In the genomic region with DNA sequence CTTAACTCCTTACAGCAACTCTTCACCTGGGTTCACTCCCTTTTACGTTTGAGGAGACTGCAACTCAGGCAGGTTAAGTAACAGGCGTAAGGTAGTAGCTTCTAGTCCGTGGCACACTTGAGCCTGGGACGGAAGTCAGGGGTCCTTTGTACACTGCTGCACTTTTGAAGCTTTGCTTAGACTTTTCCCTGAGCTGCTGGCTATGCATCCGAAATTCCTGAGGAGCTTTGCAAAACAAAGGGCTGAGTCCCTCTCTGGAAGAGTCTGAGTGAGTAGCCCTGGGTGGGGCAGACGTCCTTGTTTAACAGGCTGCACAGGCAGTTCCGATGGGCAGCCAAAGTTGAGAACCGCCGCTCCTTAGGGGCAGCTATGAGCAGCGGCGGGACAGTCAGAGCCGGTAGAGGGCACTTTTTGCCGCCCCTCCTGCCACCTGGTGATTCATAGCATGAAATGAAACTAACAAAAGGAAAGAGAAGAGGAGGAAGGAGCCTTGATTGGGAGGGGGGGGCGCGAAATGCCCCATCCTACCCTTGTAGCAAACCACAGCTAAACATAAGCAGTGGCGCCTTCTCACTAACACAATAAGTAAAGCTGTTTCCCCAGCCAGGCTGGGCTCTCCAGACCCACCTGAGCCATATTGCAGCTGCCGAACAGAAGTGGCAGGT, we compare ENCODE assay signal across 9 cellular contexts. TPM values are rescaled to one million over a fixed set of nuclear protein-coding genes. Genes with fewer than 3 reads are reported as not detected.
DNase-seq lines count a peak whose midpoint lies in the region; ATAC-seq and TF ChIP-seq lines count a peak whose summit lies in the region.
"Had no signal": no experiment of that assay in that cellular context is flagged by ENCODE, and none has a peak within 500 bp of the region (broad histone marks: within the 10 kb centered on the region; RNA-seq: fewer than 3 reads in every experiment).

No MANE protein-coding gene starts in this region.

- H3K9ac ChIP-seq in Karpas-422 (ENCODE audit: low read length): peak overlapping the region; percentile 79
- H3K9ac ChIP-seq in liver (ENCODE audit: low read depth in 1 of 2, low read length in 2 of 2): peak overlapping the region in 1 of 2 donors; percentile 30

- H3K9me3 ChIP-seq in Karpas-422 (ENCODE audit: low read length) (no peaks in the 10 kb centered on the region), liver (ENCODE audit: control insufficient read depth in 4 of 4, low read length in 3 of 4) (no peaks in the 10 kb centered on the region)

- H4K20me1 ChIP-seq in Karpas-422 (ENCODE audit: insufficient read depth, low read depth, low read length): no peaks in the 10 kb centered on the region

- no peaks in the 10 kb centered on the region for H3K9me2 ChIP-seq in Karpas-422 (replicated peaks; ENCODE audit: insufficient read depth, low read length)

- peak overlapping the region; percentile 7; the same call in 1 of the 2 replicates for H2AFZ ChIP-seq in Karpas-422 (ENCODE audit: low read length)

- peaks cover 9% of the 10 kb centered on the region for H3K36me3 ChIP-seq in Karpas-422 (ENCODE audit: insufficient read depth, low read length)
- peaks cover 1 to 7% (median 6%) of the 10 kb centered on the region in 4 donors for H3K36me3 ChIP-seq in liver (ENCODE audit: control insufficient read depth in 4 of 4, insufficient read depth in 3 of 4, low read depth in 1 of 4, low read length in 3 of 4)

- peaks cover 71% of the 10 kb centered on the region for H3K4me1 ChIP-seq in Karpas-422 (ENCODE audit: low read length)
- H3K4me1 ChIP-seq in liver (ENCODE audit: control insufficient read depth in 4 of 4, insufficient read depth in 4 of 4, low read length in 3 of 4): peaks cover 6 to 23% (median 14%) of the 10 kb centered on the region in 4 donors

- 45% methylated on average over 17 of the region's 17 CpGs for WGBS in liver

- peak; percentile 27 to 30 for TF ChIP-seq RAD21 in liver (IDR thresholded peaks at IDR 0.05)

- no peaks in the 10 kb centered on the region for H3K27me3 ChIP-seq in Karpas-422 (ENCODE audit: low read length)
- H3K27me3 ChIP-seq in liver (ENCODE audit: control insufficient read depth in 4 of 4, insufficient read depth in 4 of 4, low read length in 3 of 4): no peaks in the 10 kb centered on the region

- DNase-seq in DMS79 (lab: John Stamatoyannopoulos, UW) (peak; percentile 67), Karpas-422 (peak; percentile 83), choroid plexus epithelial cell (ENCODE audit: low read depth) (peak; percentile 44), DMS53 treated with DMSO at 0.1 percent for 48 hours (lab: John Stamatoyannopoulos, UW; ENCODE audit: unreplicated experiment) (no peak)
- DNase-seq in stimulated activated CD4-positive, alpha-beta T cell treated with anti-CD3 and anti-CD28 coated beads, TNF-alpha, amount 100 ng/mL, for 24 hours (ENCODE audit: low read depth in 3 of 3): peak; percentile 34 to 69 (median 44)

- H3K4me2 ChIP-seq in Karpas-422 (ENCODE audit: low read depth, low read length, poor library complexity, severe bottlenecking): peak overlapping the region; percentile 98

- H3K27ac ChIP-seq in Karpas-422 (ENCODE audit: low read length) (peak overlapping the region; percentile 85), liver (ENCODE audit: low read depth in 1 of 2, low read length in 2 of 2) (no peak overlapping the region)

- TF ChIP-seq CTCF in choroid plexus epithelial cell (conservative IDR thresholded peaks at IDR 0.05; ENCODE audit: low read depth, low read length) (peak; percentile 45), liver (IDR thresholded peaks at IDR 0.05; ENCODE audit: low read depth, low read length, missing input control) (no peak)

- ATAC-seq in GM21515 (IDR thresholded peaks at IDR 0.05; ENCODE audit: unreplicated experiment): peak; percentile 41
- ATAC-seq in activated CD4-positive, CD25-positive, alpha-beta regulatory T cell treated with anti-CD3 and anti-CD28 coated beads, Interleukin-2, amount 50 U/mL, for 24 hours: peak; percentile 54 to 57

- peak overlapping the region; percentile 85 for H3K4me3 ChIP-seq in Karpas-422 (ENCODE audit: low read length)
- H3K4me3 ChIP-seq in choroid plexus epithelial cell (ENCODE audit: low read depth, low read length): peak overlapping the region; percentile 81
- H3K4me3 ChIP-seq in liver (ENCODE audit: low read depth in 1 of 3, low read length in 3 of 3): peak overlapping the region in 2 of 3 donors; percentile 64 to 77

- H3K79me2 ChIP-seq in Karpas-422 (ENCODE audit: low read length): peaks cover 48% of the 10 kb centered on the region

TF ChIP-seq in liver, 16 proteins besides CTCF, POLR2A, EP300 and RAD21:
- TF ChIP-seq FOXA1 (IDR thresholded peaks at IDR 0.05) (no peak), HNF4A (conservative IDR thresholded peaks at IDR 0.05) (no peak), RXRA (IDR thresholded peaks at IDR 0.05) (no peak), GABPA (IDR thresholded peaks at IDR 0.05 in 1 of 2, conservative IDR thresholded peaks at IDR 0.05 in 1 of 2) (no peak), MAX (IDR thresholded peaks at IDR 0.05) (no peak), YY1 (IDR thresholded peaks at IDR 0.05) (no peak), EGR1 (IDR thresholded peaks at IDR 0.05; ENCODE audit: low read depth in 2 of 2) (no peak), JUND (IDR thresholded peaks at IDR 0.05) (no peak), NR2F2 (IDR thresholded peaks at IDR 0.05) (no peak)
- TF ChIP-seq, protein P1, sequence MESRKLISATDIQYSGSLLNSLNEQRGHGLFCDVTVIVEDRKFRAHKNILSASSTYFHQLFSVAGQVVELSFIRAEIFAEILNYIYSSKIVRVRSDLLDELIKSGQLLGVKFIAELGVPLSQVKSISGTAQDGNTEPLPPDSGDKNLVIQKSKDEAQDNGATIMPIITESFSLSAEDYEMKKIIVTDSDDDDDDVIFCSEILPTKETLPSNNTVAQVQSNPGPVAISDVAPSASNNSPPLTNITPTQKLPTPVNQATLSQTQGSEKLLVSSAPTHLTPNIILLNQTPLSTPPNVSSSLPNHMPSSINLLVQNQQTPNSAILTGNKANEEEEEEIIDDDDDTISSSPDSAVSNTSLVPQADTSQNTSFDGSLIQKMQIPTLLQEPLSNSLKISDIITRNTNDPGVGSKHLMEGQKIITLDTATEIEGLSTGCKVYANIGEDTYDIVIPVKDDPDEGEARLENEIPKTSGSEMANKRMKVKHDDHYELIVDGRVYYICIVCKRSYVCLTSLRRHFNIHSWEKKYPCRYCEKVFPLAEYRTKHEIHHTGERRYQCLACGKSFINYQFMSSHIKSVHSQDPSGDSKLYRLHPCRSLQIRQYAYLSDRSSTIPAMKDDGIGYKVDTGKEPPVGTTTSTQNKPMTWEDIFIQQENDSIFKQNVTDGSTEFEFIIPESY (IDR thresholded peaks at IDR 0.05): no peak
- TF ChIP-seq, protein P2, sequence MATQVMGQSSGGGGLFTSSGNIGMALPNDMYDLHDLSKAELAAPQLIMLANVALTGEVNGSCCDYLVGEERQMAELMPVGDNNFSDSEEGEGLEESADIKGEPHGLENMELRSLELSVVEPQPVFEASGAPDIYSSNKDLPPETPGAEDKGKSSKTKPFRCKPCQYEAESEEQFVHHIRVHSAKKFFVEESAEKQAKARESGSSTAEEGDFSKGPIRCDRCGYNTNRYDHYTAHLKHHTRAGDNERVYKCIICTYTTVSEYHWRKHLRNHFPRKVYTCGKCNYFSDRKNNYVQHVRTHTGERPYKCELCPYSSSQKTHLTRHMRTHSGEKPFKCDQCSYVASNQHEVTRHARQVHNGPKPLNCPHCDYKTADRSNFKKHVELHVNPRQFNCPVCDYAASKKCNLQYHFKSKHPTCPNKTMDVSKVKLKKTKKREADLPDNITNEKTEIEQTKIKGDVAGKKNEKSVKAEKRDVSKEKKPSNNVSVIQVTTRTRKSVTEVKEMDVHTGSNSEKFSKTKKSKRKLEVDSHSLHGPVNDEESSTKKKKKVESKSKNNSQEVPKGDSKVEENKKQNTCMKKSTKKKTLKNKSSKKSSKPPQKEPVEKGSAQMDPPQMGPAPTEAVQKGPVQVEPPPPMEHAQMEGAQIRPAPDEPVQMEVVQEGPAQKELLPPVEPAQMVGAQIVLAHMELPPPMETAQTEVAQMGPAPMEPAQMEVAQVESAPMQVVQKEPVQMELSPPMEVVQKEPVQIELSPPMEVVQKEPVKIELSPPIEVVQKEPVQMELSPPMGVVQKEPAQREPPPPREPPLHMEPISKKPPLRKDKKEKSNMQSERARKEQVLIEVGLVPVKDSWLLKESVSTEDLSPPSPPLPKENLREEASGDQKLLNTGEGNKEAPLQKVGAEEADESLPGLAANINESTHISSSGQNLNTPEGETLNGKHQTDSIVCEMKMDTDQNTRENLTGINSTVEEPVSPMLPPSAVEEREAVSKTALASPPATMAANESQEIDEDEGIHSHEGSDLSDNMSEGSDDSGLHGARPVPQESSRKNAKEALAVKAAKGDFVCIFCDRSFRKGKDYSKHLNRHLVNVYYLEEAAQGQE (IDR thresholded peaks at IDR 0.05): no peak

RNA-seq across cellular contexts. Expression of gene TMEM109, which starts 1.4 kb away (rescaled TPM):
- total RNA-seq in Karpas-422 (2014; rRNA removed; shearing (Covaris generic); ENCODE audit: low replicate concordance): 42.3 and 44.4 TPM in 2 replicates
- 10 to 100 TPM; 20.6 to 21.2 TPM for total RNA-seq in liver
- 10 to 100 TPM; 40.0 to 40.3 TPM for polyA plus RNA-seq in liver

RNA-seq across cellular contexts. Expression of gene TMEM132A, which starts 8.9 kb away (rescaled TPM):
- total RNA-seq in Karpas-422 (2014; rRNA removed; shearing (Covaris generic); ENCODE audit: low replicate concordance): 1.6 and 5.2 TPM in 2 replicates
- total RNA-seq in liver: 1 to 10 TPM; 1.0 to 1.6 TPM
- 1 to 10 TPM in 1 of 2 donors, under 1 TPM in 1; 0.60 to 1.1 TPM for polyA plus RNA-seq in liver

RNA-seq across cellular contexts. Expression of gene PRPF19, which starts 9.0 kb away (rescaled TPM):
- total RNA-seq in Karpas-422 (2014; rRNA removed; shearing (Covaris generic); ENCODE audit: low replicate concordance): 87.2 and 109 TPM in 2 replicates
- 10 to 100 TPM; 36.2 to 44.6 TPM for total RNA-seq in liver
- 10 to 100 TPM; 25.4 to 57.1 TPM for polyA plus RNA-seq in liver

RNA-seq across cellular contexts. Expression of gene SLC15A3, which starts 36.6 kb away (rescaled TPM):
- 49.5 and 64.7 TPM in 2 replicates for total RNA-seq in Karpas-422 (2014; rRNA removed; shearing (Covaris generic); ENCODE audit: low replicate concordance)
- total RNA-seq in liver: 10 to 100 TPM in 1 of 2 donors, 1 to 10 TPM in 1; 9.0 to 20.9 TPM
- 10 to 100 TPM; 13.1 to 19.6 TPM for polyA plus RNA-seq in liver

RNA-seq across cellular contexts. Expression of gene ZP1, which starts 48.0 kb away (rescaled TPM):
- total RNA-seq in Karpas-422 (2014; rRNA removed; shearing (Covaris generic); ENCODE audit: low replicate concordance): not detected in 2 replicates
- not detected for total RNA-seq in liver
- not detected for polyA plus RNA-seq in liver
- total RNA-seq: pulmonary artery endothelial cell had no signal
